8 cellular contexts compared by ENCODE assay signal in the genomic region with DNA sequence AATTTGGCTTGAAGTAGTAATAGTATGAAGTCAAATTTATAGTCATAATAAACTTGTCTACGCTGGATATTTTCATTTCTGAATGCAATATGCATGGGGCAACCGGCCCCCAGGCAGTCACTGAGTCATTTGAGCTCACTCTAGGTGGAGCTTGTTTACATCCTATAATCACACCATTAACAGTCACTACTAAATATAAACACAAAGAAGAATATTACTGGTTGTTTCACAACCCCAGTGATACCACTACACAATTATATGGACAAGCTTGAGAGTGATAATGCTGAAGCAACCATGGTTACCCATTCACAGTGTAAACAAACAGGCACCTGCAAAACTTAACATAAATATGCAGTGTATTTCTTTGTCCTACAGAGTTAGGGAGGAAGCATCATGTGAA.
DNase-seq lines count a peak whose midpoint lies in the region; ATAC-seq lines count a peak whose summit lies in the region.

No MANE protein-coding gene starts in this region.

- no peaks in the 10 kb centered on the region for H3K36me3 Mint-ChIP-seq in memory B cell

- no peaks in the 10 kb centered on the region for H3K9me3 Mint-ChIP-seq in memory B cell

- no peaks in the 10 kb centered on the region for H3K27me3 Mint-ChIP-seq in memory B cell

- H3K4me1 Mint-ChIP-seq in memory B cell: peaks cover 25% of the 10 kb centered on the region

- DNase-seq in DMS153 (lab: John Stamatoyannopoulos, UW): peak; percentile 69
- no peak for DNase-seq in DMS153 treated with DMSO at 0.1 percent for 48 hours (lab: John Stamatoyannopoulos, UW; ENCODE audit: unreplicated experiment)
- DNase-seq in NCI-H526 treated with DMSO at 0.1 percent for 48 hours (lab: John Stamatoyannopoulos, UW): peak; percentile 35
- no peak for DNase-seq in memory B cell (ENCODE audit: low spot score in 2 of 2)
- no peak for DNase-seq in foreskin melanocyte
- no peak for DNase-seq in T-helper 9 cell
- no peak for DNase-seq in mucosa of gallbladder (ENCODE audit: low spot score)

- H3K27ac Mint-ChIP-seq in memory B cell: peak overlapping the region; percentile 24

- no peak overlapping the region for H3K4me3 Mint-ChIP-seq in memory B cell

- peak; percentile 68 for ATAC-seq in HG02981 (IDR thresholded peaks at IDR 0.05; ENCODE audit: unreplicated experiment)
- ATAC-seq in memory B cell (ENCODE audit: low read depth): peak; percentile 73

Comparison
In these comparisons a context has a peak if more than half of its experiments do, and no peak if none do; other contexts are left out.
1. DNase-seq: peak in DMS153 (single experiment) and NCI-H526 treated with DMSO at 0.1 percent for 48 hours (single experiment); none in DMS153 treated with DMSO at 0.1 percent for 48 hours (single experiment), memory B cell (0 of 2), foreskin melanocyte (single experiment), T-helper 9 cell (single experiment) and mucosa of gallbladder (single experiment).